8 cellular contexts compared by ENCODE assay signal in genomic region chr15:84023636-84024035, GRCh38.
A peak's percentile ranks its signal among the peaks of the same experiment; 100 is the strongest.
DNase-seq lines count a peak whose midpoint lies in the region; ATAC-seq, FAIRE-seq and TF ChIP-seq lines count a peak whose summit lies in the region.

No MANE protein-coding gene starts in this region.

- no peak overlapping the region for H3K4me3 ChIP-seq in thoracic aorta

- peak; percentile 49 for DNase-seq in stimulated activated CD4-positive, alpha-beta T cell treated with anti-CD3 and anti-CD28 coated beads, Interleukin-15, amount 100 ng/mL, for 24 hours
- no peak for DNase-seq in stimulated activated CD4-positive, alpha-beta T cell treated with anti-CD3 and anti-CD28 coated beads, Interleukin-4, amount 100 ng/mL, for 4 hours
- peak; percentile 23 for DNase-seq in RKO (ENCODE audit: low spot score)
- DNase-seq in fibroblast of peridontal ligament (ENCODE audit: extremely low read depth), result peak; percentile 13
- no peak for DNase-seq in thoracic aorta (ENCODE audit: low spot score)
- DNase-seq in retina, result no peak
- no peak for DNase-seq in GM12891 (ENCODE audit: insufficient read length, low spot score)

- peak; percentile 62 for TF ChIP-seq CTCF in thoracic aorta (IDR thresholded peaks at IDR 0.05)

- no peak overlapping the region for H3K27ac ChIP-seq in thoracic aorta

- TF ChIP-seq POLR2A in GM18505 (IDR thresholded peaks at IDR 0.05; ENCODE audit: borderline replicate concordance, extremely low read depth, insufficient read depth, insufficient read length), result no peak
- TF ChIP-seq POLR2A in GM12891 (IDR thresholded peaks at IDR 0.05; ENCODE audit: low read depth, low read length), result no peak

- ATAC-seq in thoracic aorta (ENCODE audit: insufficient number of reproducible peaks, low FRiP score, low read depth) (no peak), GM18505 (IDR thresholded peaks at IDR 0.05; ENCODE audit: unreplicated experiment) (no peak)

- H3K36me3 ChIP-seq in thoracic aorta, result peaks cover 17% of the 10 kb centered on the region

- no peaks in the 10 kb centered on the region for H3K27me3 ChIP-seq in thoracic aorta (replicated peaks; ENCODE audit: insufficient read depth)

- FAIRE-seq in GM12891 (lab: Jason Lieb, UNC), result no peak

- H3K4me1 ChIP-seq in thoracic aorta (ENCODE audit: control insufficient read depth in 1 of 2, low read depth in 2 of 2), result no peaks in the 10 kb centered on the region

- H3K9me3 ChIP-seq in thoracic aorta, result no peaks in the 10 kb centered on the region

TF ChIP-seq in GM12891, 5 proteins besides CTCF, POLR2A, EP300 and RAD21:
- no peak for TF ChIP-seq PAX5 (IDR thresholded peaks at IDR 0.05; ENCODE audit: insufficient read depth, low read length, severe bottlenecking)
- no peak for TF ChIP-seq TAF1 (IDR thresholded peaks at IDR 0.05; ENCODE audit: low read depth, low read length)
- TF ChIP-seq POLR2AphosphoS5 (IDR thresholded peaks at IDR 0.05; ENCODE audit: low read depth, low read length), result no peak
- no peak for TF ChIP-seq POU2F2 (IDR thresholded peaks at IDR 0.05; ENCODE audit: low read depth, low read length)
- no peak for TF ChIP-seq SPI1 (IDR thresholded peaks at IDR 0.05; ENCODE audit: low read depth, low read length)

Comparison
In these comparisons a context has a peak if more than half of its experiments do, and no peak if none do; other contexts are left out.
1. DNase-seq: peak in stimulated activated CD4-positive, alpha-beta T cell treated with anti-CD3 and anti-CD28 coated beads, Interleukin-15, amount 100 ng/mL, for 24 hours (single experiment), RKO (single experiment) and fibroblast of peridontal ligament (single experiment); none in stimulated activated CD4-positive, alpha-beta T cell treated with anti-CD3 and anti-CD28 coated beads, Interleukin-4, amount 100 ng/mL, for 4 hours (0 of 2), thoracic aorta (single experiment), retina (single experiment) and GM12891 (single experiment).